7 cellular contexts compared by ENCODE assay signal in the genomic region with DNA sequence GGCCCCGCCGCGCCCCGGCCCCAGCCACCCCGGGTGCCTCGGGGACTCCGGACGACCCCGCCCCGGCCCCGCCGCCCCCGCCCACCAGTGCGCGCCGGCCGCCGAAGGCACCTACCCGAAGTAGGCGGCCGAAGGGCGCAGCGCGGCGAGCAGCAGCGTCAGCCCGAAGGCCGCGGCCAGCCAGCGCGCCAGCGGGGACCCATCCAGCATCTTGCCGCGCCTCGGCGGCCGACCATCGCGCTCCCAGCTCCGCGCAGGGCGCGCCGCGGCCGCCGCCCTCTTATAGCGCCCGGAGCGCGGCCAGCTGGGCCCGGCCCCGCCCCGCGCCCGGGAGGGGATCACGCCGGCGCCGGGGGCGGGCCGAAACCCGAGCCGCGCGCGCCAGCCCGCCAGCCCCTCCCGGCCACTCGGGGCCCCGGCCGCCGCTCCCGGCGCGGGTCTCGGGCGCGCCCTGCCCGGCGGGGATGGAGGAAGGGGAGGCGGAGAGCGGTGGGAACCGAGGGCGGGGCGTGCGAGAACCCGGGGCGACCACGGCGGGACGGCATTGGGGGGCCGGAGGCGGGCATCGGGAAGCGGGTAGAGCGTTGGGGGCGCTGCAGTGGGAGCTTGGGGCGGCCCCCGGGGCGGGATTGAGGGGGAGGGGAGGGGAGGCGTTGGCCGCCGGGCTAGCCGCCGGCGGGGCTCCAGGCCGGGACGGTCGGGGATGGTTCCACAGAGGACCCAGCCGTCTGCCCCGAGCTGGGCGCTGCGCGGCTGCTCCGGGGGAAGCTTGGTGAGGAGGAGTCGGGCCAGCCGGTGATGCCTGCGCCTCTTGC. TPM values are rescaled to one million over a fixed set of nuclear protein-coding genes. Genes with fewer than 3 reads are reported as not detected.
DNase-seq lines count a peak whose midpoint lies in the region; ATAC-seq and FAIRE-seq lines count a peak whose summit lies in the region.

TSS of gene WNT9A (minus strand) at position 255 of the 815 bp plus-strand sequence. CDS start at position 210, 45 bp downstream.

- H3K27me3 ChIP-seq in SJSA1 (replicated peaks) (no peaks in the 10 kb centered on the region), endocrine pancreas (ENCODE audit: control insufficient read depth, insufficient read depth, low read length) (no peaks in the 10 kb centered on the region), mesenchymal stem cell (ENCODE audit: control insufficient read depth in 1 of 2, insufficient read depth in 1 of 2, low read length in 2 of 2) (peaks cover 0 to 10% of the 10 kb centered on the region in 2 experiments)

- peak within 1 kb of the TSS in 1 of 2 experiments; percentile 22 for H3K18ac ChIP-seq in mesenchymal stem cell (ENCODE audit: low read depth in 1 of 2, low read length in 2 of 2)

- ATAC-seq in HG03520 (IDR thresholded peaks at IDR 0.05; ENCODE audit: unreplicated experiment) (peak; percentile 43), HG02938 (IDR thresholded peaks at IDR 0.05; ENCODE audit: unreplicated experiment) (no peak)

- 0% methylated on average over 51 of the region's 119 CpGs for WGBS in mesenchymal stem cell

- no peak within 1 kb of the TSS for H4K91ac ChIP-seq in mesenchymal stem cell (ENCODE audit: low read length)

- H3K14ac ChIP-seq in mesenchymal stem cell (ENCODE audit: low read length in 2 of 2): no peak within 1 kb of the TSS

- H3K36me3 ChIP-seq in SJSA1: peaks cover 3% of the 10 kb centered on the region; the same call in 1 of the 2 replicates
- H3K36me3 ChIP-seq in endocrine pancreas (ENCODE audit: control insufficient read depth, insufficient read depth, low read length): no peaks in the 10 kb centered on the region
- H3K36me3 ChIP-seq in mesenchymal stem cell (ENCODE audit: control insufficient read depth in 1 of 2, insufficient read depth in 2 of 2, low read depth in 1 of 2, low read length in 2 of 2): peaks cover 0 to 6% of the 10 kb centered on the region in 2 experiments

- H3K4me2 ChIP-seq in mesenchymal stem cell (ENCODE audit: low read length, poor library complexity, severe bottlenecking): peak within 1 kb of the TSS; percentile 84

- H2BK5ac ChIP-seq in mesenchymal stem cell (ENCODE audit: low read depth, low read length, poor library complexity, severe bottlenecking): no peak within 1 kb of the TSS

- no peak within 1 kb of the TSS for H2BK15ac ChIP-seq in mesenchymal stem cell (ENCODE audit: low read depth, poor library complexity, severe bottlenecking)

- no peak within 1 kb of the TSS for H2AK5ac ChIP-seq in mesenchymal stem cell (ENCODE audit: low read length, severe bottlenecking)

- H2BK12ac ChIP-seq in mesenchymal stem cell (ENCODE audit: low read length in 2 of 2): no peak within 1 kb of the TSS

- H3K27ac ChIP-seq in SJSA1 (peak within 1 kb of the TSS; percentile 49; the same call in 1 of the 2 replicates), mesenchymal stem cell (ENCODE audit: low read length, poor library complexity, severe bottlenecking) (no peak within 1 kb of the TSS)

- peaks cover 14% of the 10 kb centered on the region for H3K79me1 ChIP-seq in mesenchymal stem cell (replicated peaks; ENCODE audit: low read length, poor library complexity, severe bottlenecking)

- no peak within 1 kb of the TSS for H3K23ac ChIP-seq in mesenchymal stem cell (ENCODE audit: low read length in 2 of 2)

- DNase-seq in EL: peak; percentile 62
- DNase-seq in SJSA1 (ENCODE audit: low read depth in 1 of 2, low spot score in 2 of 2): peak; percentile 22 to 59
- DNase-seq in mesenchymal stem cell: peak; percentile 38
- DNase-seq in urothelium cell line (ENCODE audit: low spot score): peak; percentile 76

- H3K4me1 ChIP-seq in SJSA1 (replicated peaks) (peaks cover 53% of the 10 kb centered on the region), endocrine pancreas (ENCODE audit: control insufficient read depth, insufficient read depth, low read length) (no peaks in the 10 kb centered on the region), mesenchymal stem cell (ENCODE audit: control insufficient read depth, insufficient read depth, low read depth, low read length) (peaks cover 38% of the 10 kb centered on the region)

- peak within 1 kb of the TSS; percentile 49 for H3K9ac ChIP-seq in endocrine pancreas (ENCODE audit: control insufficient read depth, insufficient read depth, low read length)
- peak within 1 kb of the TSS; percentile 81 for H3K9ac ChIP-seq in mesenchymal stem cell (ENCODE audit: low read length)

- no peak within 1 kb of the TSS for H4K8ac ChIP-seq in mesenchymal stem cell (ENCODE audit: low read length)

- no peak within 1 kb of the TSS for H2BK120ac ChIP-seq in mesenchymal stem cell (ENCODE audit: low read depth, low read length)

- FAIRE-seq in urothelium cell line (lab: Jason Lieb, UNC): no peak

- H3K9me3 ChIP-seq in SJSA1 (replicated peaks) (no peaks in the 10 kb centered on the region), endocrine pancreas (ENCODE audit: control insufficient read depth, low read length) (no peaks in the 10 kb centered on the region), mesenchymal stem cell (ENCODE audit: control insufficient read depth, low read length) (no peaks in the 10 kb centered on the region)

- H3K4me3 ChIP-seq in SJSA1 (peak within 1 kb of the TSS; percentile 68), endocrine pancreas (ENCODE audit: control insufficient read depth, insufficient read depth, low read length) (no peak within 1 kb of the TSS), mesenchymal stem cell (ENCODE audit: insufficient read depth in 1 of 2, low read depth in 1 of 2, low read length in 2 of 2) (peak within 1 kb of the TSS; percentile 70 to 86)

- H2AFZ ChIP-seq in mesenchymal stem cell (ENCODE audit: low read depth, low read length): peak within 1 kb of the TSS; percentile 39

- no peak within 1 kb of the TSS for H3K4ac ChIP-seq in mesenchymal stem cell (ENCODE audit: low read depth in 1 of 2, low read length in 2 of 2)

RNA-seq across cellular contexts. Expression of gene WNT9A, which starts in this region (rescaled TPM):
- 1.6 and 3.7 TPM in 2 replicates for total RNA-seq in SJSA1 (2014; rRNA removed; shearing (Covaris generic))
- polyA plus RNA-seq in mesenchymal stem cell (2013, experiment 1 of 2): 0.12 TPM
- 0.12 TPM for polyA plus RNA-seq in mesenchymal stem cell (2013, experiment 2 of 2)
